In the genomic region with DNA sequence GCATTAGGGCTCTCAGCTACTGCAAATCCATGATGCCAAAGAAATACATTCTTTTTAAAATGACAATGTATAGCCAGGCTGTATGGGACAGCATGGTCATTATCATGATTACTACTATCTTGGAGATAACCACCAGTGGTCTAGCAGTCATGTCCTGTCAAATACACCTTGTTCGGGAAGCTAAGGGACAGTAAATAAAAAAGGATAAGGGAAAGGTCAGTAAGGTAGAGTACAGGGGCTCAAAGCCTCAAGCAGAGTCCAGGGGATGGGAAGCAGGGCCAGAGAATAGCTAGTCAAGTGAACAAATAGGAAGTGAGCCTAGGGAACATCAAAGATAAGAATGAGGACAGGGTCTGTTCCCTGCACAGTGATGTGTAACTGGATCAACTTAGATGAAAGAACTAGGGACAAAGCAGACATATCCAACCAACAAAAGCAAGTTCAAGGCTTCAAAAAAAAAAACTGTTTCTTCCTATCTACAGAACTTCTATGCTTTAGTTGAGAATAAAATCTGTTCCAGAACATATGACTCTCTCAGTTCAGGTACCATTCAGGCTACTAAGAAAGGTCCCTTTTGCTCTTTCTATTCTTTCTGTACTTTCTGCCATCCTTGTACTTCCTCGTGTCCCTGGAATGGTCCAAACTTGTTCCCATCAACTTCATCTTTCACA, we compare ENCODE assay signal across 21 cellular contexts.
DNase-seq lines count a peak whose midpoint lies in the region; ATAC-seq, FAIRE-seq and TF ChIP-seq lines count a peak whose summit lies in the region.
"Had no signal": no experiment of that assay in that cellular context is flagged by ENCODE, and none has a peak within 500 bp of the region (broad histone marks: within the 10 kb centered on the region; RNA-seq: fewer than 3 reads in every experiment).

No MANE protein-coding gene starts in this region.

- no peak overlapping the region for H3K9ac ChIP-seq in liver (ENCODE audit: low read depth in 1 of 2, low read length in 2 of 2)

- 52% methylated on average over 2 of the region's 2 CpGs for WGBS in liver

- FAIRE-seq in H54 (lab: Jason Lieb, UNC): peak; percentile 81

- no peak for DNase-seq in H54 (ENCODE audit: insufficient read length, low spot score)
- peak; percentile 10 for DNase-seq in dedifferentiated amniotic fluid mesenchymal stem cell (ENCODE audit: extremely low spot score)
- no peak for DNase-seq in uterus
- no peak for DNase-seq in activated gamma-delta T cell treated with Interleukin-2 at 50 U/mL for 16 hours
- DNase-seq in mucosa of descending colon: no peak
- DNase-seq: BE2C; DMS79; H9; MV-4-11; NCI-H1105 treated with DMSO at 0.1 percent for 48 hours; NCI-H2029 treated with DMSO at 0.1 percent for 48 hours; NCI-H226; NCI-H524; NCI-H774; NK-92 treated with Interleukin-12 subunit alpha and Interleukin-12 subunit beta, amount 100 ng/mL, for 24 hours; SIG-M5 had no signal

- ATAC-seq in mucosa of descending colon: no peak
- ATAC-seq in activated T-helper 17 cell treated with anti-CD3 and anti-CD28 coated beads, Interleukin-2, amount 50 U/mL, for 72 hours (replicated peaks): no peak

- H3K4me3 Mint-ChIP-seq in activated T-helper 17 cell treated with anti-CD3 and anti-CD28 coated beads, Interleukin-2, amount 50 U/mL, for 72 hours: no peak overlapping the region
- H3K4me3 Mint-ChIP-seq: H9, IgD-negative memory B cell had no signal

- H3K4me3 ChIP-seq in liver (ENCODE audit: low read depth in 1 of 3, low read length in 3 of 3): no peak overlapping the region
- no peak overlapping the region for H3K4me3 ChIP-seq in uterus
- no peak overlapping the region for H3K4me3 ChIP-seq in mucosa of descending colon

- H3K4me1 ChIP-seq in liver (ENCODE audit: control insufficient read depth in 4 of 4, insufficient read depth in 4 of 4, low read length in 3 of 4) (peaks cover 2 to 28% (median 20%) of the 10 kb centered on the region in 4 donors), uterus (peaks cover 0 to 5% of the 10 kb centered on the region in 2 donors), mucosa of descending colon (ENCODE audit: low read depth) (no peaks in the 10 kb centered on the region)
- H3K4me1 ChIP-seq: BE2C had no signal

- H3K4me1 Mint-ChIP-seq in activated T-helper 17 cell treated with anti-CD3 and anti-CD28 coated beads, Interleukin-2, amount 50 U/mL, for 72 hours: no peaks in the 10 kb centered on the region
- H3K4me1 Mint-ChIP-seq: H9, IgD-negative memory B cell had no signal

- no peaks in the 10 kb centered on the region for H3K36me3 ChIP-seq in liver (ENCODE audit: control insufficient read depth in 4 of 4, insufficient read depth in 3 of 4, low read depth in 1 of 4, low read length in 3 of 4)
- H3K36me3 ChIP-seq in uterus: no peaks in the 10 kb centered on the region
- no peaks in the 10 kb centered on the region for H3K36me3 ChIP-seq in mucosa of descending colon (ENCODE audit: low read depth)
- H3K36me3 ChIP-seq: BE2C had no signal

- no peaks in the 10 kb centered on the region for H3K27me3 Mint-ChIP-seq in activated T-helper 17 cell treated with anti-CD3 and anti-CD28 coated beads, Interleukin-2, amount 50 U/mL, for 72 hours

- H3K27ac ChIP-seq in liver (ENCODE audit: low read depth in 1 of 2, low read length in 2 of 2) (peak overlapping the region; percentile 2 to 43), uterus (peak overlapping the region; percentile 58 to 75)
- H3K27ac ChIP-seq: HL-60, RWPE1 had no signal

- H3K27ac Mint-ChIP-seq in activated T-helper 17 cell treated with anti-CD3 and anti-CD28 coated beads, Interleukin-2, amount 50 U/mL, for 72 hours: no peak overlapping the region
- H3K27ac Mint-ChIP-seq: H9, IgD-negative memory B cell had no signal

- H3K9me3 Mint-ChIP-seq in activated T-helper 17 cell treated with anti-CD3 and anti-CD28 coated beads, Interleukin-2, amount 50 U/mL, for 72 hours: peaks cover 3% of the 10 kb centered on the region

- intact Hi-C loops in uterus (cut with DNase I; ENCODE audit: low total_unique reads) (no loop called here), mucosa of descending colon (cut with DNase I, micrococcal nuclease) (no loop called here)

- TF ChIP-seq CTCF in liver (IDR thresholded peaks at IDR 0.05; ENCODE audit: low read depth, low read length, missing input control) (no peak), uterus (IDR thresholded peaks at IDR 0.05) (no peak), mucosa of descending colon (IDR thresholded peaks at IDR 0.05) (no peak)

- H3K9me3 ChIP-seq in liver (ENCODE audit: control insufficient read depth in 4 of 4, low read length in 3 of 4) (no peaks in the 10 kb centered on the region), uterus (no peaks in the 10 kb centered on the region), mucosa of descending colon (no peaks in the 10 kb centered on the region)
- H3K9me3 ChIP-seq: BE2C had no signal

- TF ChIP-seq POLR2A in H54 (IDR thresholded peaks at IDR 0.05; ENCODE audit: low read depth, low read length) (no peak), uterus (IDR thresholded peaks at IDR 0.05) (no peak)

- TF ChIP-seq RAD21 in liver (IDR thresholded peaks at IDR 0.05): peak in 1 of 2 donors; percentile 38

- H3K27me3 ChIP-seq in liver (ENCODE audit: control insufficient read depth in 4 of 4, insufficient read depth in 4 of 4, low read length in 3 of 4) (no peaks in the 10 kb centered on the region), uterus (no peaks in the 10 kb centered on the region)
- H3K27me3 ChIP-seq: BE2C had no signal

- no peaks in the 10 kb centered on the region for H3K36me3 Mint-ChIP-seq in activated T-helper 17 cell treated with anti-CD3 and anti-CD28 coated beads, Interleukin-2, amount 50 U/mL, for 72 hours (ENCODE audit: low read depth)
- H3K36me3 Mint-ChIP-seq: IgD-negative memory B cell had no signal

TF ChIP-seq in liver, 16 proteins besides CTCF, POLR2A, EP300 and RAD21:
- peak; percentile 50 to 62 for TF ChIP-seq HNF4A (conservative IDR thresholded peaks at IDR 0.05)
- TF ChIP-seq NR2F2 (IDR thresholded peaks at IDR 0.05): no peak
- peak; percentile 39 to 59 for TF ChIP-seq RXRA (IDR thresholded peaks at IDR 0.05)
